ENCODE assay signal across 15 cellular contexts in the genomic region with DNA sequence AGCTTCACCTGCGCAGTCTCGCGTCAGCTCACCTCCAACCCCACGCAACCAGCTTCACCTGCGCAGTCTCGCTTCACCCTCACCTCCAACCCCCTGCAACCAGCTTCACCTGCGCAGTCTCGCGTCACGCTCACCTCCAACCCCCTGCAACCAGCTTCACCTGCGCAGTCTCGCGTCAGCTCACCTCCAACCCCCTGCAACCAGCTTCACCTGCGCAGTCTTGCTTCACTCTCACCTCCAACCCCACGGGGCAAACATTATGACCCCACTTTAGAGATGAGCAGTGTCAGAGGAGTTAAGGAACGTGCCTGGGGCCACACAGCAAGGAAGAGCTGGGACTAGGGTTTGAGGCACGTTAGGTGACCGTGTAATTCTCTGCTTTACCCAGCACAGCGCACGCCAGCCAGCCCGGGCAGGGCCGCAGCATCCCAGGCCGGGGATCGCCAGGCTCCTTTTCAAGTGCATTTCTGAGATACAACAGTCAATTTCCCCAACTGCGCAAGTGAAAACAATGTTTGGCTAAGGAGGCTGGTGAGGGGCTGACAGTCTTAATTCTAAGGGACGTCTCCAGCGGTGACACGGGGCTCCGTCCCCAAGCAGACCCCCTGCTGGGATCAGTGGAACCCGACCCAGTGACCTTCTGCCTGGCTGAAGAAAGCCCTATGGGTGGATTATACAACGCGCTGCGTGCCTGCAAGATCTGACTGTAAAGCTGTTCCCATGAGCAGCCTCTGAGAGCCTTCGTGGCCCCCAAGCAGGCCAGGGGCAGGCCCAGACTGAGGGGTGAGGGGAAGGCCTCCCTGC. TPM values are rescaled to one million over a fixed set of nuclear protein-coding genes. Genes with fewer than 3 reads are reported as not detected.
DNase-seq lines count a peak whose midpoint lies in the region; ATAC-seq and TF ChIP-seq lines count a peak whose summit lies in the region.
"Had no signal": no experiment of that assay in that cellular context is flagged by ENCODE, and none has a peak within 500 bp of the region (broad histone marks: within the 10 kb centered on the region; RNA-seq: fewer than 3 reads in every experiment).

No MANE protein-coding gene starts in this region.

- H3K4me1 Mint-ChIP-seq in activated T-cell treated with anti-CD3 and anti-CD28 coated beads, Interleukin-2, amount 50 U/mL, for 72 hours (ENCODE audit: low read depth), result peaks cover 6% of the 10 kb centered on the region
- H3K4me1 Mint-ChIP-seq in mesothelial cell of epicardium (peaks cover 24% of the 10 kb centered on the region), type B pancreatic cell (ENCODE audit: unreplicated experiment) (peaks cover 6% of the 10 kb centered on the region)

- H3K27me3 ChIP-seq in brain microvascular endothelial cell (replicated peaks), result no peaks in the 10 kb centered on the region

- H3K9me3 Mint-ChIP-seq in activated T-cell treated with anti-CD3 and anti-CD28 coated beads, Interleukin-2, amount 50 U/mL, for 72 hours, result no peaks in the 10 kb centered on the region
- H3K9me3 Mint-ChIP-seq in mesothelial cell of epicardium (peaks cover 5% of the 10 kb centered on the region), type B pancreatic cell (no peaks in the 10 kb centered on the region)

- no peak overlapping the region for H3K27ac Mint-ChIP-seq in activated T-cell treated with anti-CD3 and anti-CD28 coated beads, Interleukin-2, amount 50 U/mL, for 72 hours
- peak overlapping the region; percentile 76 for H3K27ac Mint-ChIP-seq in mesothelial cell of epicardium
- peak overlapping the region; percentile 29 for H3K27ac Mint-ChIP-seq in type B pancreatic cell
- H3K27ac Mint-ChIP-seq: stimulated activated memory B cell treated with anti-CD40 and anti-IgM and Interleukin-4, amounts not matched to agents 10 μg/mL and 1 μg/mL and 100 μg/mL, for 72 hours had no signal

- H3K27me3 Mint-ChIP-seq in activated T-cell treated with anti-CD3 and anti-CD28 coated beads, Interleukin-2, amount 50 U/mL, for 72 hours (ENCODE audit: low read depth), result no peaks in the 10 kb centered on the region
- H3K27me3 Mint-ChIP-seq in mesothelial cell of epicardium (ENCODE audit: low read depth) (no peaks in the 10 kb centered on the region), type B pancreatic cell (no peaks in the 10 kb centered on the region)

- H3K36me3 ChIP-seq in brain microvascular endothelial cell (replicated peaks), result no peaks in the 10 kb centered on the region

- no peak overlapping the region for H3K4me3 ChIP-seq in brain microvascular endothelial cell (ENCODE audit: low read depth, low read length)

- no peak for DNase-seq in activated T-cell treated with anti-CD3 and anti-CD28 coated beads, Interleukin-2, amount 50 U/mL, for 72 hours
- DNase-seq in activated T-cell treated with anti-CD3 and anti-CD28 coated beads, Interleukin-2, amount 50 U/mL, for 1 hour, result no peak
- DNase-seq in brain microvascular endothelial cell (no peak), mesothelial cell of epicardium (ENCODE audit: low spot score in 2 of 2, unreplicated experiment in 2 of 2) (no peak), type B pancreatic cell (ENCODE audit: extremely low spot score, unreplicated experiment) (no peak)
- no peak for DNase-seq in activated CD8-positive, alpha-beta memory T cell treated with anti-CD3 and anti-CD28 coated beads for 24 hours
- DNase-seq in activated naive CD4-positive, alpha-beta T cell treated with anti-CD3 and anti-CD28 coated beads, Interleukin-2, amount 50 U/mL, for 16 hours, result no peak
- DNase-seq in stimulated activated CD4-positive, alpha-beta T cell treated with anti-CD3 and anti-CD28 coated beads, Interleukin-4, amount 100 ng/mL, for 1 hour, result no peak
- DNase-seq: activated CD4-positive, alpha-beta T cell treated with anti-CD3 and anti-CD28 coated beads, Interleukin-2, amount 50 U/mL, for 1 hour; activated effector memory CD4-positive, alpha-beta T cell treated with Interleukin-2 at 50 U/mL for 16 hours; GF-D8; NCI-H2029; stimulated activated CD4-positive, alpha-beta T cell treated with anti-CD3 and anti-CD28 coated beads, Interleukin-4, amount 100 ng/mL, for 4 hours had no signal

- peak overlapping the region; percentile 9 to 15 for H3K4me3 Mint-ChIP-seq in activated T-cell treated with anti-CD3 and anti-CD28 coated beads, Interleukin-2, amount 50 U/mL, for 72 hours
- H3K4me3 Mint-ChIP-seq in mesothelial cell of epicardium (no peak overlapping the region), type B pancreatic cell (no peak overlapping the region)
- H3K4me3 Mint-ChIP-seq: stimulated activated memory B cell treated with anti-CD40 and anti-IgM and Interleukin-4, amounts not matched to agents 10 μg/mL and 1 μg/mL and 100 μg/mL, for 72 hours had no signal

- TF ChIP-seq CTCF in brain microvascular endothelial cell (IDR thresholded peaks at IDR 0.05; ENCODE audit: low read depth, low read length, missing control alignments), result no peak
- TF ChIP-seq CTCF in mesothelial cell of epicardium (IDR thresholded peaks at IDR 0.05; ENCODE audit: unreplicated experiment), result no peak
- TF ChIP-seq CTCF in type B pancreatic cell (conservative IDR thresholded peaks at IDR 0.05), result no peak

- peak in 1 of 2 donors; percentile 15 for ATAC-seq in activated T-cell treated with anti-CD3 and anti-CD28 coated beads, Interleukin-2, amount 50 U/mL, for 72 hours (replicated peaks in 1 of 2)
- ATAC-seq: stimulated activated memory B cell treated with anti-CD40 and anti-IgM and Interleukin-4, amounts not matched to agents 10 μg/mL and 1 μg/mL and 100 μg/mL, for 72 hours had no signal

- H3K36me3 Mint-ChIP-seq in activated T-cell treated with anti-CD3 and anti-CD28 coated beads, Interleukin-2, amount 50 U/mL, for 72 hours (ENCODE audit: insufficient read depth in 2 of 2), result peaks cover 0 to 1% of the 10 kb centered on the region in 2 donors
- H3K36me3 Mint-ChIP-seq in mesothelial cell of epicardium (peaks cover 6% of the 10 kb centered on the region), type B pancreatic cell (no peaks in the 10 kb centered on the region)
- H3K36me3 Mint-ChIP-seq: stimulated activated memory B cell treated with anti-CD40 and anti-IgM and Interleukin-4, amounts not matched to agents 10 μg/mL and 1 μg/mL and 100 μg/mL, for 72 hours had no signal

- peak overlapping the region; percentile 91 for H3K27ac ChIP-seq in brain microvascular endothelial cell
- H3K27ac ChIP-seq: HL-60 had no signal

- in situ Hi-C loops in brain microvascular endothelial cell (cut with HindIII; ENCODE audit: low pct_ligation_motif_present, low sequenced_read_pairs), result no loop called here

RNA-seq across cellular contexts. Expression of a gene that starts 22.7 kb away (rescaled TPM):
- total RNA-seq in activated T-cell treated with anti-CD3 and anti-CD28 coated beads, Interleukin-2, amount 50 U/mL, for 72 hours, result 10 to 100 TPM in 1 of 2 donors, 1 to 10 TPM in 1; 10.0 to 16.0 TPM
- total RNA-seq in mesothelial cell of epicardium (74.0 to 78.8 TPM (median 75.3 TPM) in 3 replicates), type B pancreatic cell (ENCODE audit: low replicate concordance) (28.1 and 49.7 TPM in 2 replicates)

Comparison
In these comparisons a context has a peak if more than half of its experiments do, and no peak if none do; other contexts are left out.
1. H3K4me3 Mint-ChIP-seq: peak in activated T-cell treated with anti-CD3 and anti-CD28 coated beads, Interleukin-2, amount 50 U/mL, for 72 hours (2 of 2); none in mesothelial cell of epicardium (single experiment) and type B pancreatic cell (single experiment).